ENCODE assay signal across 34 cellular contexts in genomic region chr2:208227581-208228232, GRCh38. TPM values are rescaled to one million over a fixed set of nuclear protein-coding genes. Genes with fewer than 3 reads are reported as not detected.
"Had no signal": no experiment of that assay in that cellular context is flagged by ENCODE, and none has a peak within 500 bp of the region (broad histone marks: within the 10 kb centered on the region; RNA-seq: fewer than 3 reads in every experiment).

No MANE protein-coding gene starts in this region.

- H3K27ac ChIP-seq: coronary artery, esophagus muscularis mucosa, foreskin keratinocyte, gastroesophageal sphincter, heart left ventricle, hepatocyte, neural progenitor cell, prostate gland, right atrium auricular region, sigmoid colon, testis, tibial artery, uterus had no signal

- H3K27me3 ChIP-seq: esophagus muscularis mucosa, foreskin keratinocyte, gastroesophageal sphincter, heart left ventricle, hepatocyte, neural progenitor cell, right atrium auricular region, sigmoid colon, testis, tibial artery, uterus had no signal

- H3K9me3 ChIP-seq: esophagus muscularis mucosa, gastroesophageal sphincter, prostate gland, sigmoid colon, testis, tibial artery, uterus had no signal

- H3K4me3 ChIP-seq: coronary artery, esophagus muscularis mucosa, gastroesophageal sphincter, heart left ventricle, hepatocyte, neural progenitor cell, prostate gland, right atrium auricular region, sigmoid colon, testis, tibial artery, uterus had no signal

- H3K4me3 Mint-ChIP-seq: naive thymus-derived CD4-positive, alpha-beta T cell; nephron; neural progenitor cell; type B pancreatic cell had no signal

- H3K4me1 ChIP-seq: esophagus muscularis mucosa, gastroesophageal sphincter, heart left ventricle, neural progenitor cell, prostate gland, right atrium auricular region, sigmoid colon, testis, tibial artery, uterus had no signal

- H3K27ac Mint-ChIP-seq: naive thymus-derived CD4-positive, alpha-beta T cell; neural progenitor cell; type B pancreatic cell had no signal

- H3K4me2 ChIP-seq: hepatocyte, neural progenitor cell had no signal

- H3K36me3 Mint-ChIP-seq: neural progenitor cell, type B pancreatic cell had no signal

- H3K79me2 ChIP-seq: hepatocyte had no signal

- H3K9ac ChIP-seq: neural progenitor cell had no signal

- DNase-seq: effector memory CD4-positive, alpha-beta T cell; foreskin keratinocyte; kidney; mesendoderm; midbrain; naive thymus-derived CD4-positive, alpha-beta T cell; nucleus accumbens; sigmoid colon; stimulated activated CD4-positive, alpha-beta T cell treated with anti-CD3 and anti-CD28 coated beads, Interleukin-2, amount 100 ng/mL, for 48 hours; stimulated activated naive CD4-positive, alpha-beta T cell; substantia nigra; testis; tibial artery; uterus had no signal

- H2AFZ ChIP-seq: hepatocyte, neural progenitor cell had no signal

- FAIRE-seq: endothelial cell of umbilical vein, kidney had no signal

- H3K27me3 Mint-ChIP-seq: type B pancreatic cell had no signal

- H3K36me3 ChIP-seq: esophagus muscularis mucosa, gastroesophageal sphincter, heart left ventricle, neural progenitor cell, prostate gland, right atrium auricular region, sigmoid colon, tibial artery, uterus had no signal

- ATAC-seq: foreskin keratinocyte; gastroesophageal sphincter; heart left ventricle; left lobe of liver; naive thymus-derived CD4-positive, alpha-beta T cell had no signal

- H3K4me1 Mint-ChIP-seq: naive thymus-derived CD4-positive, alpha-beta T cell; neural progenitor cell had no signal

RNA-seq across cellular contexts. Expression of gene C2orf80, which starts 37.9 kb away (rescaled TPM):
- total RNA-seq: dermis blood vessel endothelial cell; endothelial cell of umbilical vein; epithelial cell of proximal tubule; esophagus muscularis mucosa; fibroblast of lung; foreskin keratinocyte; gastroesophageal sphincter; heart left ventricle; hepatocyte; kidney; left lobe of liver; liver; lung microvascular endothelial cell; mucosa of gallbladder; naive thymus-derived CD4-positive, alpha-beta T cell; osteocyte; prostate gland; right atrium auricular region; sigmoid colon; skeletal muscle tissue; testis; uterus had no signal
- polyA plus RNA-seq: endothelial cell of umbilical vein; fibroblast of lung; foreskin keratinocyte; heart left ventricle; hepatocyte; liver; naive thymus-derived CD4-positive, alpha-beta T cell; sigmoid colon had no signal
